Comparison of ENCODE assay signal across 8 cellular contexts in the genomic region with DNA sequence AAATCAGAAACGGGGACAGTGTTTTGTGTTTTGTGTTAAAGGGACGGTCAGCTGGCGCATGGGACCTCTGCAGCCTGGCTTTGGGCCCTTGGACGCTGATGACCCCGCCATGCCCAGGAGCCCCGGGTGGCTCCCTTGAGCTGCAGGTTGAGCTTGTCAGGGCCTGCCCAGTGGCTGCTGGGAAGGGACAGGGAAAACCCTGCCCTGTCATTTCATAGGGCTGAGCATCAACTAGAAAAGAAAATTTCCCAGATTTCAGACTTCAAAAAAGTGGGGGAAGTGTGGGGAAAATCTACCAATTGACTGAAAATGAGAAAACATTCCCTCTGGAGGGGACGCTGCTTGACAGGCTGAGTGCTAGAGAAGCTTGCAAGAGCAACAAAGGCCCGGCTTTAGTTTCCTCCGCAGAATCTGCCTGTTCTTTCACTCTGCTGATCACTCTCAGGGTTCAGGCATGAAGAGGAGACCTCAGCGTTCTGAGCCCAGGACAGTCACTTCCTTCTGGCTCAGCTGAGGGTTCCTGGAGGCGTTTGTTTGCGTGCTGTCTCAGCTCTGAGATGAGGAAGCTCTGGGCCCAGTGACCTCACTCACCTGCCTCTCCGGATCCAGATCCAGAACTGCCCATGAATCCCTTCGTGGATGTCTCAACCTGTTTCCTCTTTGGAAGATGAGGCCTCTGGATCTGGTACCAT. TPM values are rescaled to one million over a fixed set of nuclear protein-coding genes. Genes with fewer than 3 reads are reported as not detected.
A peak's percentile ranks its signal among the peaks of the same experiment; 100 is the strongest.
DNase-seq lines count a peak whose midpoint lies in the region; ATAC-seq, FAIRE-seq and TF ChIP-seq lines count a peak whose summit lies in the region.

No MANE protein-coding gene starts in this region.

- H3K79me2 ChIP-seq in H1 (ENCODE audit: control insufficient read depth in 1 of 2, insufficient read depth in 2 of 2, low read length in 2 of 2): no peaks in the 10 kb centered on the region

- no peaks in the 10 kb centered on the region for H3K23me2 ChIP-seq in H1 (ENCODE audit: low read depth, low read length)

- H4K5ac ChIP-seq in H1 (ENCODE audit: insufficient read length, low read depth, low read length): peak overlapping the region; percentile 67

- no peak for TF ChIP-seq EP300 in H1 (IDR thresholded peaks at IDR 0.05; ENCODE audit: borderline replicate concordance in 1 of 2, low read depth in 2 of 2, low read length in 2 of 2)

- no peak overlapping the region for H4K8ac ChIP-seq in H1 (ENCODE audit: extremely low read depth, insufficient read depth, low read length)

- H3K4ac ChIP-seq in H1 (replicated peaks; ENCODE audit: insufficient read length, low read depth, low read length): peak overlapping the region; percentile 46

- H3K4me2 ChIP-seq in H1 (ENCODE audit: insufficient read depth in 1 of 2, low read depth in 2 of 2, low read length in 2 of 2): no peak overlapping the region

- no peak overlapping the region for H3K56ac ChIP-seq in H1 (replicated peaks; ENCODE audit: insufficient read length, low read depth, low read length)

- no peak overlapping the region for H3K23ac ChIP-seq in H1 (ENCODE audit: insufficient read length)

- peak overlapping the region; percentile 39 for H2BK120ac ChIP-seq in H1 (replicated peaks; ENCODE audit: low read depth, low read length)

- no peak overlapping the region for H2BK15ac ChIP-seq in H1 (ENCODE audit: low read length)

- 91% methylated on average over 14 of the region's 14 CpGs; no CpG with 5 or more reads in 1 of the 2 experiments for WGBS in H1 (ENCODE audit: extremely low coverage in 1 of 2, insufficient coverage in 1 of 2, insufficient read length in 1 of 2, insufficient replicate concordance in 2 of 2, low coverage in 1 of 2, low lambda C conversion rate in 2 of 2, missing lambda C conversion rate in 1 of 2), 2 experiments

- peak overlapping the region; percentile 84 for H3K18ac ChIP-seq in H1 (ENCODE audit: extremely low read depth, low read length)

- POLR2A ChIA-PET in H1 (lab: Charles Lee; ENCODE audit: partially characterized antibody): interaction anchor here (0.9 to 9.4 kb wide), 4 partner anchors 13 to 27 kb away, joined by 3 to 62 read pairs (median 11); partner anchors contain the start of gene DNAJB6

- peak; percentile 64 for DNase-seq in GDM1 (lab: John Stamatoyannopoulos, UW)
- peak; percentile 87 to 91 for DNase-seq in Kasumi-1 (lab: John Stamatoyannopoulos, UW)
- no peak for DNase-seq in H1 (ENCODE audit: low read depth in 1 of 2, low spot score in 2 of 2)
- DNase-seq in occipital lobe (lab: John Stamatoyannopoulos, UW): no peak
- DNase-seq in activated CD4-positive, CD25-positive, alpha-beta regulatory T cell treated with anti-CD3 and anti-CD28 coated beads, Interleukin-2, amount 50 U/mL, for 72 hours: no peak
- DNase-seq in cerebellar nuclear complex (lab: John Stamatoyannopoulos, UW): no peak

- no peak overlapping the region; the same call in 1 of the 2 replicates for H2AK5ac ChIP-seq in H1 (ENCODE audit: low read depth, low read length)

- ATAC-seq in GM21529 (IDR thresholded peaks at IDR 0.05; ENCODE audit: unreplicated experiment): peak; percentile 89

- no peak overlapping the region for H3K4me3 Mint-ChIP-seq in stimulated activated naive CD8-positive, alpha-beta T cell treated with anti-CD3 and anti-CD28 coated beads, Interleukin-15, Interleukin-2, amounts not matched to agents 100 ng/mL and 50 ng/mL, for 24 hours

- H2AFZ ChIP-seq in H1 (ENCODE audit: low read length): peak overlapping the region; percentile 9; the same call in 1 of the 2 replicates

- peak overlapping the region; percentile 89; the same call in 1 of the 2 replicates for H2BK5ac ChIP-seq in H1 (ENCODE audit: low read depth, low read length)

- H2BK12ac ChIP-seq in H1 (ENCODE audit: low read depth, low read length): peak overlapping the region; percentile 80; the same call in 1 of the 2 replicates

- H3K27me3 ChIP-seq in H1 (replicated peaks in 1 of 4; ENCODE audit: control insufficient read depth in 3 of 4, extremely low read depth in 1 of 4, insufficient read depth in 3 of 4, low read length in 3 of 4): no peaks in the 10 kb centered on the region

- peak overlapping the region; percentile 98 for H2BK20ac ChIP-seq in H1 (ENCODE audit: low read length)

- no peak for TF ChIP-seq CTCF in H1 (IDR thresholded peaks at IDR 0.05; ENCODE audit: control extremely low read depth in 1 of 3, insufficient read depth in 1 of 3, low read depth in 1 of 3, low read length in 3 of 3)

- H3K27ac Mint-ChIP-seq in stimulated activated naive CD8-positive, alpha-beta T cell treated with anti-CD3 and anti-CD28 coated beads, Interleukin-15, Interleukin-2, amounts not matched to agents 100 ng/mL and 50 ng/mL, for 24 hours: peak overlapping the region; percentile 70

- H3K79me1 ChIP-seq in H1 (ENCODE audit: low read depth, low read length): no peaks in the 10 kb centered on the region

- TF ChIP-seq POLR2A in H1 (IDR thresholded peaks at IDR 0.05; ENCODE audit: control extremely low read depth in 1 of 2, low read depth in 2 of 2, low read length in 2 of 2): no peak

- no peaks in the 10 kb centered on the region for H3K9me3 Mint-ChIP-seq in stimulated activated naive CD8-positive, alpha-beta T cell treated with anti-CD3 and anti-CD28 coated beads, Interleukin-15, Interleukin-2, amounts not matched to agents 100 ng/mL and 50 ng/mL, for 24 hours

- TF ChIP-seq RAD21 in H1 (IDR thresholded peaks at IDR 0.05 in 1 of 2, conservative IDR thresholded peaks at IDR 0.05 in 1 of 2; ENCODE audit: low read depth in 2 of 2, low read length in 2 of 2): no peak

- CTCF ChIA-PET in H1 (lab: Charles Lee; ENCODE audit: partially characterized antibody): interaction anchor here (1.4 kb wide), 3 partner anchors 13 to 23 kb away, joined by 4 to 5 read pairs (median 4); no protein-coding TSS in a partner anchor

- H3K4me3 ChIP-seq in H1 (ENCODE audit: extremely low read depth in 1 of 4, insufficient read depth in 2 of 4, low read depth in 3 of 4, low read length in 4 of 4): no peak overlapping the region

- H4K91ac ChIP-seq in H1 (replicated peaks; ENCODE audit: insufficient read length, low read length): peak overlapping the region; percentile 83

- no peaks in the 10 kb centered on the region for H3K36me3 ChIP-seq in H1 (ENCODE audit: control insufficient read depth in 2 of 4, insufficient read depth in 4 of 4, low read length in 3 of 4)

- H3K14ac ChIP-seq in H1 (ENCODE audit: insufficient read length): no peak overlapping the region

- no peak overlapping the region for H3K9ac ChIP-seq in H1 (replicated peaks in 1 of 4; ENCODE audit: extremely low read depth in 1 of 4, low read depth in 3 of 4, low read length in 3 of 4)

- FAIRE-seq in H1 (lab: Jason Lieb, UNC): no peak

- H3K36me3 Mint-ChIP-seq in stimulated activated naive CD8-positive, alpha-beta T cell treated with anti-CD3 and anti-CD28 coated beads, Interleukin-15, Interleukin-2, amounts not matched to agents 100 ng/mL and 50 ng/mL, for 24 hours (ENCODE audit: low read depth): no peaks in the 10 kb centered on the region

- H3K4me1 Mint-ChIP-seq in stimulated activated naive CD8-positive, alpha-beta T cell treated with anti-CD3 and anti-CD28 coated beads, Interleukin-15, Interleukin-2, amounts not matched to agents 100 ng/mL and 50 ng/mL, for 24 hours (ENCODE audit: low read depth): peaks cover 11% of the 10 kb centered on the region

- H3K9me3 ChIP-seq in H1 (ENCODE audit: insufficient read depth in 2 of 2, low read depth in 1 of 2, low read length in 1 of 2): no peaks in the 10 kb centered on the region

- no peaks in the 10 kb centered on the region for H3K27me3 Mint-ChIP-seq in stimulated activated naive CD8-positive, alpha-beta T cell treated with anti-CD3 and anti-CD28 coated beads, Interleukin-15, Interleukin-2, amounts not matched to agents 100 ng/mL and 50 ng/mL, for 24 hours

- H4K20me1 ChIP-seq in H1 (replicated peaks in 1 of 2; ENCODE audit: control insufficient read depth in 1 of 2, insufficient read depth in 2 of 2, low read length in 2 of 2): no peaks in the 10 kb centered on the region

- H3K27ac ChIP-seq in H1 (ENCODE audit: low read depth, low read length): peak overlapping the region; percentile 48; the same call in 1 of the 2 replicates

- peaks cover 0 to 9% (median 3%) of the 10 kb centered on the region in 4 experiments; a peak in 6 of 7 replicates for H3K4me1 ChIP-seq in H1 (replicated peaks in 1 of 4; ENCODE audit: control insufficient read depth in 3 of 4, insufficient read depth in 4 of 4, low read length in 3 of 4)

TF ChIP-seq in H1, 55 proteins besides CTCF, POLR2A, EP300 and RAD21 (continues in another document):
- TF ChIP-seq CTBP2 (IDR thresholded peaks at IDR 0.05; ENCODE audit: borderline replicate concordance, insufficient read depth, insufficient read length, low read length): no peak

RNA-seq across cellular contexts. Expression of gene DNAJB6, which starts 18.6 kb away (rescaled TPM):
- total RNA-seq in H1 (2021; fragmentation: NEBNext Ultra II Directional; extraction: Animal tissue kit (Norgen Biotek cat#: 25700)): 270 and 295 TPM in 2 replicates
- polyA plus RNA-seq in H1 (2011; rRNA removed): 117 and 166 TPM in 2 replicates
- 170 TPM for polyA plus RNA-seq in H1 (2011; cell fraction: cytosol; rRNA removed)
- polyA plus RNA-seq in H1 (2011; cell fraction: nucleus; rRNA removed): 108 TPM
- 237 to 389 TPM (median 263 TPM) in 4 replicates for polyA plus RNA-seq in H1 (2012, experiment 1 of 2)
- 129 TPM for polyA plus RNA-seq in H1 (2012, experiment 2 of 2)
- polyA plus RNA-seq in H1 (2013, experiment 1 of 2): 323 TPM
- polyA plus RNA-seq in H1 (2013, experiment 2 of 2): 304 TPM
- polyA minus RNA-seq in H1 (2011; rRNA and poly(A)+ RNA removed): 66.6 and 92.4 TPM in 2 replicates
- polyA minus RNA-seq in H1 (2011; cell fraction: cytosol; rRNA and poly(A)+ RNA removed): 170 TPM
- polyA minus RNA-seq in H1 (2011; cell fraction: nucleus; rRNA and poly(A)+ RNA removed): 112 TPM
- 179 TPM for total RNA-seq in occipital lobe

Comparison
In these comparisons a context has a peak if more than half of its experiments do, and no peak if none do; other contexts are left out.
1. DNase-seq: peak in GDM1 (single experiment) and Kasumi-1 (2 of 2); none in H1 (0 of 2), occipital lobe (single experiment), activated CD4-positive, CD25-positive, alpha-beta regulatory T cell treated with anti-CD3 and anti-CD28 coated beads, Interleukin-2, amount 50 U/mL, for 72 hours (single experiment) and cerebellar nuclear complex (0 of 2).